ENCODE assay signal across 1 cellular context in the genomic region with DNA sequence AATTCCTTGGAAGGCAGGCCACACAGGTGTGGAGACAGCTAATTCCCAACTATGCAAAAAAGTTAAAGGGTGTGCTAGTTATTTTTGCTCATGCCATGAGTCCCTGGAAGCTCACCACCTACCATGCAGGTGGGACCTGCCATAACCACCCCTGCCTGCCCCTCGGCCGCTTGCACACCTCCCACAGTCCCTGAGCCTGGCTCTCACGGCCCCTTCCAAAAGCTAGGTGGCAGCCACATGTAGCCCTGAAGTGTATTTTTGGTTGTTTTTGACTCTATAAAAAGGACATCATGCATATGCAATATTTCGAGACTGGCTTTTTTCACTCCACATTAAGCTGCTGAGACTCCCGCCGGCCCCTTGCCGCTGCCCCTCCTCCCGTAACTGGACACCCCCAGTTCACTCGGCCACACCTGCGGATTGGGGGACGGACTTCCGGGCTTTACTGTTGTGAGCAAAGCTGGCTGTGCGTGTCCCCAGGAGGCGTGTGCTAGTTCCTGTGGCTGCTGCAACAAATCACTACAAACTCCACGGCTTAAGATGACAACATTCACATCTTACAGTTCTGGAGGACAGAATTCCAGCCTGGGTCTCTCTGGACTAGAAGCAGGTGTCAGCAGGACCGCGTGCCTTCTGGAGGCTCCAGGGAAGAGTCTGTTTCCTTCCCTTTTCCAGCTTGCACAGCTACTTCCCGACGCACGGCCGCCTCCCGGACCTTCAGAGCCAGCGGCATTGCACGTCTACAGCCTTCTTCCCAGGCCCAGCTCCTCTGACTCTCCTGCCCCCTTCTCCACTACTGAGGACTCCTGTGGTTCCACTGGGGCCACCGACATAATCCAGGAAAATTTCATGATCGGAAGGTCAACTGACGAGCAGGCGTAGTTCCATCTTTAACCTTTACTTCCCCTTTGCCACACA.
TF ChIP-seq lines count a peak whose summit lies in the region.

No MANE protein-coding gene starts in this region.

TF ChIP-seq in K562, 482 proteins besides CTCF, POLR2A, EP300 and RAD21 (continued from another document):
- TF ChIP-seq, protein P1, sequence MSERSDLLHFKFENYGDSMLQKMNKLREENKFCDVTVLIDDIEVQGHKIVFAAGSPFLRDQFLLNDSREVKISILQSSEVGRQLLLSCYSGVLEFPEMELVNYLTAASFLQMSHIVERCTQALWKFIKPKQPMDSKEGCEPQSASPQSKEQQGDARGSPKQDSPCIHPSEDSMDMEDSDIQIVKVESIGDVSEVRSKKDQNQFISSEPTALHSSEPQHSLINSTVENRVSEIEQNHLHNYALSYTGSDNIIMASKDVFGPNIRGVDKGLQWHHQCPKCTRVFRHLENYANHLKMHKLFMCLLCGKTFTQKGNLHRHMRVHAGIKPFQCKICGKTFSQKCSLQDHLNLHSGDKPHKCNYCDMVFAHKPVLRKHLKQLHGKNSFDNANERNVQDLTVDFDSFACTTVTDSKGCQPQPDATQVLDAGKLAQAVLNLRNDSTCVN (CRISPR knock-in tag; IDR thresholded peaks at IDR 0.05): no peak
- TF ChIP-seq, protein P2, sequence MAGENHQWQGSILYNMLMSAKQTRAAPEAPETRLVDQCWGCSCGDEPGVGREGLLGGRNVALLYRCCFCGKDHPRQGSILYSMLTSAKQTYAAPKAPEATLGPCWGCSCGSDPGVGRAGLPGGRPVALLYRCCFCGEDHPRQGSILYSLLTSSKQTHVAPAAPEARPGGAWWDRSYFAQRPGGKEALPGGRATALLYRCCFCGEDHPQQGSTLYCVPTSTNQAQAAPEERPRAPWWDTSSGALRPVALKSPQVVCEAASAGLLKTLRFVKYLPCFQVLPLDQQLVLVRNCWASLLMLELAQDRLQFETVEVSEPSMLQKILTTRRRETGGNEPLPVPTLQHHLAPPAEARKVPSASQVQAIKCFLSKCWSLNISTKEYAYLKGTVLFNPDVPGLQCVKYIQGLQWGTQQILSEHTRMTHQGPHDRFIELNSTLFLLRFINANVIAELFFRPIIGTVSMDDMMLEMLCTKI (IDR thresholded peaks at IDR 0.05; ENCODE audit: partially characterized antibody): no peak
- TF ChIP-seq, protein P3, sequence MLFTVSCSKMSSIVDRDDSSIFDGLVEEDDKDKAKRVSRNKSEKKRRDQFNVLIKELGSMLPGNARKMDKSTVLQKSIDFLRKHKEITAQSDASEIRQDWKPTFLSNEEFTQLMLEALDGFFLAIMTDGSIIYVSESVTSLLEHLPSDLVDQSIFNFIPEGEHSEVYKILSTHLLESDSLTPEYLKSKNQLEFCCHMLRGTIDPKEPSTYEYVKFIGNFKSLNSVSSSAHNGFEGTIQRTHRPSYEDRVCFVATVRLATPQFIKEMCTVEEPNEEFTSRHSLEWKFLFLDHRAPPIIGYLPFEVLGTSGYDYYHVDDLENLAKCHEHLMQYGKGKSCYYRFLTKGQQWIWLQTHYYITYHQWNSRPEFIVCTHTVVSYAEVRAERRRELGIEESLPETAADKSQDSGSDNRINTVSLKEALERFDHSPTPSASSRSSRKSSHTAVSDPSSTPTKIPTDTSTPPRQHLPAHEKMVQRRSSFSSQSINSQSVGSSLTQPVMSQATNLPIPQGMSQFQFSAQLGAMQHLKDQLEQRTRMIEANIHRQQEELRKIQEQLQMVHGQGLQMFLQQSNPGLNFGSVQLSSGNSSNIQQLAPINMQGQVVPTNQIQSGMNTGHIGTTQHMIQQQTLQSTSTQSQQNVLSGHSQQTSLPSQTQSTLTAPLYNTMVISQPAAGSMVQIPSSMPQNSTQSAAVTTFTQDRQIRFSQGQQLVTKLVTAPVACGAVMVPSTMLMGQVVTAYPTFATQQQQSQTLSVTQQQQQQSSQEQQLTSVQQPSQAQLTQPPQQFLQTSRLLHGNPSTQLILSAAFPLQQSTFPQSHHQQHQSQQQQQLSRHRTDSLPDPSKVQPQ (CRISPR knock-in tag; IDR thresholded peaks at IDR 0.05; ENCODE audit: borderline replicate concordance): no peak
- TF ChIP-seq CAMTA2 (CRISPR knock-in tag; conservative IDR thresholded peaks at IDR 0.05) (no peak), ZNF57 (CRISPR knock-in tag; IDR thresholded peaks at IDR 0.05) (no peak), ZNF445 (CRISPR knock-in tag; IDR thresholded peaks at IDR 0.05; ENCODE audit: low read depth) (no peak), GATAD2A (IDR thresholded peaks at IDR 0.05) (no peak), PYGO2 (tag; IDR thresholded peaks at IDR 0.05) (no peak), GATA2 (CRISPR knock-in tag; IDR thresholded peaks at IDR 0.05) (no peak), PRPF4 (IDR thresholded peaks at IDR 0.05; ENCODE audit: insufficient read depth, low read depth, low read length, poor library complexity, severe bottlenecking) (no peak), BHLHE40 (IDR thresholded peaks at IDR 0.05; ENCODE audit: low read length) (peak; percentile 13; the same call in 1 of the 2 replicates), ZNF133 (CRISPR knock-in tag; IDR thresholded peaks at IDR 0.05) (no peak), SIN3A (IDR thresholded peaks at IDR 0.05; ENCODE audit: borderline replicate concordance in 2 of 2, control insufficient read depth in 1 of 2, low read depth in 2 of 2, low read length in 2 of 2) (no peak), KDM2B (CRISPR knock-in tag; IDR thresholded peaks at IDR 0.05) (no peak)
- TF ChIP-seq, protein P4, sequence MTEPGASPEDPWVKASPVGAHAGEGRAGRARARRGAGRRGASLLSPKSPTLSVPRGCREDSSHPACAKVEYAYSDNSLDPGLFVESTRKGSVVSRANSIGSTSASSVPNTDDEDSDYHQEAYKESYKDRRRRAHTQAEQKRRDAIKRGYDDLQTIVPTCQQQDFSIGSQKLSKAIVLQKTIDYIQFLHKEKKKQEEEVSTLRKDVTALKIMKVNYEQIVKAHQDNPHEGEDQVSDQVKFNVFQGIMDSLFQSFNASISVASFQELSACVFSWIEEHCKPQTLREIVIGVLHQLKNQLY (CRISPR knock-in tag; conservative IDR thresholded peaks at IDR 0.05): no peak
